8 cellular contexts compared by ENCODE assay signal in the genomic region with DNA sequence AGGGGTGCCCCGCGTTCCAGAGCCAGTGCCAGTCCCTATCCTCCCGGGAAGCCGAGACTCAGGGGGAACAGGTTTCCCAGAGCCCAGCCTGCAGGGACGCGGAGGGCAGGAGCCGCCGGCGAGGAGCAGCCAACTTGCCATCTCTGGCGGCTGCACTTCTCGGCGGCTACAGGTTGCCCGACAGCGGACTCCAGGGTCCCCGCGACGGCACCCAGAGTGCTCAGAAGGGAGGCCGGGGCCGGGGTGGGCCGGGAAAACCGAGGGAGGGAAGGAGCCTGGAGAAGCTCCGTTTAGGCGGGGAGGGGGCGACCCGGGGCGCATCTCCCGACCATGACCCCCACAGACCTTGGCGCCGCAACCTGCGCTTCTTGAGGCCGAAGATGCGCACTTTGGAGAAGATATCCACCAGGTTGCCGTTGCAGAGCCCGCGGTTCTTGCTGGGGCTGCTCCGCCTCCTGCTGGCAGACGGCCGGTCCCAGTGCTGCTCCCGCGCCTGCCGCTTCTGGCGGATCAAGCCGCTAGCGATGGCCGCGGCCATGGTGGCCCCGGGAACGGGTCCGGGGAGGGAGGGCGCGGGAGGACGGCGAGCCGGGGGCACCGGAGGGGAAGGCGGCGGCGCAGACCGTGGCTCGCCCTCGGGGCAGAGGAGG.
DNase-seq lines count a peak whose midpoint lies in the region; ATAC-seq and TF ChIP-seq lines count a peak whose summit lies in the region.

No MANE protein-coding gene starts in this region.

- DNase-seq in AG04449 (ENCODE audit: low read depth, low spot score) (no peak), HFFc6 (no peak), cerebellum (ENCODE audit: low spot score) (peak; percentile 52), left kidney (ENCODE audit: low read depth, low spot score) (peak; percentile 85), SJCRH30 (no peak), SW480 (ENCODE audit: low spot score) (no peak)

- H3K36me3 Mint-ChIP-seq in HFFc6 (ENCODE audit: low read depth), result no peaks in the 10 kb centered on the region

- H3K9me3 ChIP-seq in SJCRH30 (replicated peaks), result no peaks in the 10 kb centered on the region

- H3K36me3 ChIP-seq in SJCRH30, result no peaks in the 10 kb centered on the region

- H3K4me3 ChIP-seq in AG04449 (ENCODE audit: low read depth, low read length), result no peak overlapping the region
- H3K4me3 ChIP-seq in SJCRH30, result no peak overlapping the region

- H3K9me3 Mint-ChIP-seq in HFFc6, result no peaks in the 10 kb centered on the region

- no peaks in the 10 kb centered on the region for H3K4me1 Mint-ChIP-seq in HFFc6 (ENCODE audit: low read depth)

- peaks cover 25% of the 10 kb centered on the region for H3K27me3 Mint-ChIP-seq in HFFc6 (ENCODE audit: insufficient read depth)

- H3K27ac ChIP-seq in SJCRH30, result no peak overlapping the region

- no peak overlapping the region for H3K4me3 Mint-ChIP-seq in HFFc6

- ATAC-seq in GM18517 (IDR thresholded peaks at IDR 0.05; ENCODE audit: unreplicated experiment) (no peak), GM19328 (IDR thresholded peaks at IDR 0.05; ENCODE audit: unreplicated experiment) (no peak)

- CTCF ChIA-PET in AG04449 (lab: Yijun Ruan, JAX), result no interaction called here

- peak; percentile 30 for TF ChIP-seq CTCF in AG04449 (IDR thresholded peaks at IDR 0.05; ENCODE audit: insufficient read depth, low read length, missing control alignments)
- 0 out of 2 replicates have a peak, but pooled peaks have one; percentile 18 for TF ChIP-seq CTCF in HFFc6 (IDR thresholded peaks at IDR 0.05)

- no peaks in the 10 kb centered on the region for H3K4me1 ChIP-seq in SJCRH30

- POLR2A ChIA-PET in AG04449 (lab: Yijun Ruan, JAX), result no interaction called here

- no peaks in the 10 kb centered on the region for H3K27me3 ChIP-seq in SJCRH30

- H3K27ac Mint-ChIP-seq in HFFc6, result no peak overlapping the region

Comparison
In these comparisons a context has a peak if more than half of its experiments do, and no peak if none do; other contexts are left out.
1. DNase-seq: peak in cerebellum (single experiment) and left kidney (single experiment); none in AG04449 (single experiment), HFFc6 (single experiment), SJCRH30 (0 of 2) and SW480 (single experiment).